In genomic region chr11:9573054-9573774, GRCh38 we compare ENCODE assay signal across 8 cellular contexts. TPM values are rescaled to one million over a fixed set of nuclear protein-coding genes. Genes with fewer than 3 reads are reported as not detected.
DNase-seq lines count a peak whose midpoint lies in the region; ATAC-seq and TF ChIP-seq lines count a peak whose summit lies in the region.

WEE1 (plus strand) TSS chr11:9573670; CDS start chr11:9573934, 264 bp downstream.

- H3K9me3 ChIP-seq in ES-I3 (ENCODE audit: control insufficient read depth, insufficient read depth, low read length) (no peaks in the 10 kb centered on the region), H9 (ENCODE audit: control insufficient read depth, low read depth, low read length) (no peaks in the 10 kb centered on the region)

- no CpG with 5 or more reads among the region's 73 CpGs for WGBS in H9 (ENCODE audit: extremely low coverage, insufficient read length, low lambda C conversion rate)

- H3K23ac ChIP-seq in H9 (ENCODE audit: insufficient read length, low read depth, low read length), result no peak within 1 kb of the TSS

- no peaks in the 10 kb centered on the region for H3K79me1 ChIP-seq in H9 (ENCODE audit: insufficient read depth, low read depth, low read length, poor library complexity, severe bottlenecking)

- peak within 1 kb of the TSS; percentile 82 for H3K18ac ChIP-seq in H9 (ENCODE audit: insufficient read length, low read depth, low read length)

- no peaks in the 10 kb centered on the region for H3K27me3 Mint-ChIP-seq in H9 (ENCODE audit: low read depth)
- H3K27me3 Mint-ChIP-seq in natural killer cell treated with Interleukin-12 subunit alpha and Interleukin-12 subunit beta and Interleukin-15 and Interleukin-18, amount 100 ng/mL, for 72 hours, result peaks cover 0 to 6% of the 10 kb centered on the region in 2 donors

- no peak within 1 kb of the TSS for H2BK12ac ChIP-seq in H9 (ENCODE audit: insufficient read length, low read depth, low read length)

- H3K36me3 Mint-ChIP-seq in H9 (ENCODE audit: insufficient read depth in 1 of 3, low read depth in 3 of 3), result peaks cover 36 to 39% (median 38%) of the 10 kb centered on the region in 3 experiments
- peaks cover 27% of the 10 kb centered on the region for H3K36me3 Mint-ChIP-seq in natural killer cell treated with Interleukin-12 subunit alpha and Interleukin-12 subunit beta and Interleukin-15 and Interleukin-18, amount 100 ng/mL, for 72 hours

- no peak within 1 kb of the TSS for H2BK15ac ChIP-seq in H9 (ENCODE audit: low read depth, low read length)

- no peak within 1 kb of the TSS for H2BK20ac ChIP-seq in H9 (ENCODE audit: low read depth, low read length, poor library complexity, severe bottlenecking)

- peaks cover 24% of the 10 kb centered on the region for H3K79me2 ChIP-seq in H9 (ENCODE audit: insufficient read depth, low read length)

- H4K20me1 ChIP-seq in H9 (ENCODE audit: control insufficient read depth, insufficient read depth, insufficient read length), result no peaks in the 10 kb centered on the region

- peaks cover 25% of the 10 kb centered on the region for H3K4me1 ChIP-seq in ES-I3 (ENCODE audit: insufficient read depth, low read length)
- H3K4me1 ChIP-seq in H9 (ENCODE audit: insufficient read depth, low read length), result peaks cover 3% of the 10 kb centered on the region; the same call in 1 of the 2 replicates

- no peak within 1 kb of the TSS for H2BK120ac ChIP-seq in H9 (ENCODE audit: low read depth, low read length, poor library complexity, severe bottlenecking)

- H3K4me3 ChIP-seq in fibroblast of pulmonary artery (replicated peaks; ENCODE audit: low read depth, low read length), result peak within 1 kb of the TSS; percentile 76

- DNase-seq in H9, result peak; percentile 99
- peak; percentile 98 for DNase-seq in M059J (ENCODE audit: low read depth)
- peak; percentile 92 for DNase-seq in activated T-helper 9 cell treated with anti-CD3 and anti-CD28 coated beads, Interleukin-2, amount 50 U/mL, for 16 hours (ENCODE audit: low read depth)
- DNase-seq in fibroblast of pulmonary artery (ENCODE audit: low read depth), result peak; percentile 98
- peak; percentile 99 for DNase-seq in natural killer cell treated with Interleukin-12 subunit alpha and Interleukin-12 subunit beta and Interleukin-15 and Interleukin-18, amount 100 ng/mL, for 72 hours (ENCODE audit: low spot score)
- DNase-seq in stimulated activated naive CD4-positive, alpha-beta T cell treated with Interleukin-2 at 50 U/mL for 16 hours (lab: John Stamatoyannopoulos, UW), result peak; percentile 96

- no peak within 1 kb of the TSS for H2AK5ac ChIP-seq in H9 (ENCODE audit: insufficient read length, low read length)

- peaks cover 19% of the 10 kb centered on the region for H3K36me3 ChIP-seq in ES-I3 (ENCODE audit: insufficient read depth, low read length)

- peak within 1 kb of the TSS; percentile 38 for H3K27ac ChIP-seq in H9 (ENCODE audit: insufficient read length, low read depth, low read length)

- H2AFZ ChIP-seq in H9 (ENCODE audit: low read length), result no peak within 1 kb of the TSS

- peak within 1 kb of the TSS; percentile 95 to 98 for H3K4me3 Mint-ChIP-seq in H9
- H3K4me3 Mint-ChIP-seq in natural killer cell treated with Interleukin-12 subunit alpha and Interleukin-12 subunit beta and Interleukin-15 and Interleukin-18, amount 100 ng/mL, for 72 hours, result peak within 1 kb of the TSS; percentile 82

- peak; percentile 97 for ATAC-seq in natural killer cell treated with Interleukin-12 subunit alpha and Interleukin-12 subunit beta and Interleukin-15 and Interleukin-18, amount 100 ng/mL, for 72 hours

- H3K14ac ChIP-seq in H9 (ENCODE audit: insufficient read depth, low read length), result peak within 1 kb of the TSS; percentile 93

- H3K23me2 ChIP-seq in H9 (ENCODE audit: insufficient read length, low read depth, low read length, poor library complexity, severe bottlenecking), result peaks cover 12% of the 10 kb centered on the region

- H3K56ac ChIP-seq in H9 (ENCODE audit: insufficient read length, low read depth, low read length), result no peak within 1 kb of the TSS

- no peak within 1 kb of the TSS; the same call in 1 of the 2 replicates for H3K4ac ChIP-seq in H9 (ENCODE audit: low read depth, low read length)

- peaks cover 0 to 8% of the 10 kb centered on the region in 2 experiments; a peak in 1 of 5 replicates for H3K9me3 Mint-ChIP-seq in H9
- no peaks in the 10 kb centered on the region for H3K9me3 Mint-ChIP-seq in natural killer cell treated with Interleukin-12 subunit alpha and Interleukin-12 subunit beta and Interleukin-15 and Interleukin-18, amount 100 ng/mL, for 72 hours

- H3K9ac ChIP-seq in ES-I3 (ENCODE audit: low read depth, low read length), result peak within 1 kb of the TSS; percentile 66
- peak within 1 kb of the TSS; percentile 92 for H3K9ac ChIP-seq in H9 (ENCODE audit: extremely low read depth, insufficient read length, low read length)

- H4K8ac ChIP-seq in H9 (replicated peaks; ENCODE audit: insufficient read length, low read depth, low read length), result no peak within 1 kb of the TSS

- no peaks in the 10 kb centered on the region for H3K27me3 ChIP-seq in H9 (ENCODE audit: insufficient read depth, low read length)

- H4K5ac ChIP-seq in H9 (ENCODE audit: insufficient read length, low read depth, low read length), result no peak within 1 kb of the TSS

- H3K4me2 ChIP-seq in H9 (ENCODE audit: insufficient read depth, insufficient read length, low read length), result peak within 1 kb of the TSS; percentile 62

- H3T11ph ChIP-seq in H9 (ENCODE audit: low read length), result no peak within 1 kb of the TSS

- H2BK5ac ChIP-seq in H9 (ENCODE audit: insufficient read length, low read length), result no peak within 1 kb of the TSS

- TF ChIP-seq CTCF in H9 (conservative IDR thresholded peaks at IDR 0.05) (no peak), fibroblast of pulmonary artery (IDR thresholded peaks at IDR 0.05; ENCODE audit: low read length, missing control alignments) (no peak)

- H4K91ac ChIP-seq in H9 (ENCODE audit: insufficient read length, low read depth, low read length), result no peak within 1 kb of the TSS

- TF ChIP-seq POLR2A in Raji (IDR thresholded peaks at IDR 0.05; ENCODE audit: insufficient read depth, low read depth, low read length), result peak; percentile 68

- peak within 1 kb of the TSS; percentile 91 to 98 (median 96); a peak in 6 of 7 replicates for H3K27ac Mint-ChIP-seq in H9
- peak within 1 kb of the TSS; percentile 76 to 82 for H3K27ac Mint-ChIP-seq in natural killer cell treated with Interleukin-12 subunit alpha and Interleukin-12 subunit beta and Interleukin-15 and Interleukin-18, amount 100 ng/mL, for 72 hours

- H3K4me1 Mint-ChIP-seq in H9, result peaks cover 40 to 49% of the 10 kb centered on the region in 2 experiments
- H3K4me1 Mint-ChIP-seq in natural killer cell treated with Interleukin-12 subunit alpha and Interleukin-12 subunit beta and Interleukin-15 and Interleukin-18, amount 100 ng/mL, for 72 hours (ENCODE audit: low read depth in 2 of 2), result peaks cover 22 to 33% of the 10 kb centered on the region in 2 donors

RNA-seq across cellular contexts. Expression of gene WEE1, which starts in this region (rescaled TPM):
- total RNA-seq in H9 (2021), result 136 and 142 TPM in 2 replicates
- total RNA-seq in M059J (2014; rRNA removed; shearing (Covaris generic)), result 72.7 and 74.8 TPM in 2 replicates
- total RNA-seq in natural killer cell treated with Interleukin-12 subunit alpha and Interleukin-12 subunit beta and Interleukin-15 and Interleukin-18, amount 100 ng/mL, for 72 hours, result 10 to 100 TPM; 28.0 to 63.8 TPM

Comparison
In these comparisons a context has a peak if more than half of its experiments do, and no peak if none do; other contexts are left out.
1. Peak in every context shown above with its lines: DNase-seq, ATAC-seq, H3K4me3 ChIP-seq and H3K27ac ChIP-seq.